Comparison of ENCODE assay signal across 1 cellular context in genomic region chr2:182870227-182870626, GRCh38.
TF ChIP-seq lines count a peak whose summit lies in the region.

No MANE protein-coding gene starts in this region.

TF ChIP-seq in K562, 482 proteins besides CTCF, POLR2A, EP300 and RAD21:
- TF ChIP-seq KDM4B (IDR thresholded peaks at IDR 0.05; ENCODE audit: borderline replicate concordance in 2 of 2, low read depth in 1 of 2) = no peak
- TF ChIP-seq CTCFL (IDR thresholded peaks at IDR 0.05; ENCODE audit: borderline replicate concordance, insufficient read depth, low read depth, low read length, poor library complexity, severe bottlenecking) = peak; percentile 44
- TF ChIP-seq HNRNPLL (IDR thresholded peaks at IDR 0.05; ENCODE audit: low read depth, low read length, poor library complexity, severe bottlenecking) = no peak
- TF ChIP-seq, protein P1, sequence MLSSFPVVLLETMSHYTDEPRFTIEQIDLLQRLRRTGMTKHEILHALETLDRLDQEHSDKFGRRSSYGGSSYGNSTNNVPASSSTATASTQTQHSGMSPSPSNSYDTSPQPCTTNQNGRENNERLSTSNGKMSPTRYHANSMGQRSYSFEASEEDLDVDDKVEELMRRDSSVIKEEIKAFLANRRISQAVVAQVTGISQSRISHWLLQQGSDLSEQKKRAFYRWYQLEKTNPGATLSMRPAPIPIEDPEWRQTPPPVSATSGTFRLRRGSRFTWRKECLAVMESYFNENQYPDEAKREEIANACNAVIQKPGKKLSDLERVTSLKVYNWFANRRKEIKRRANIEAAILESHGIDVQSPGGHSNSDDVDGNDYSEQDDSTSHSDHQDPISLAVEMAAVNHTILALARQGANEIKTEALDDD (IDR thresholded peaks at IDR 0.05) = peak; percentile 62; the same call in 1 of the 2 replicates
- 0 out of 2 replicates have a peak, but pooled peaks have one; percentile 51 for TF ChIP-seq ZNF134 (CRISPR knock-in tag; conservative IDR thresholded peaks at IDR 0.05)
- TF ChIP-seq SMC3 (conservative IDR thresholded peaks at IDR 0.05; ENCODE audit: insufficient read depth, low read depth, low read length) = peak; percentile 59; the same call in 1 of the 2 replicates
